In genomic region chr15:23642413-23643044, GRCh38 we compare ENCODE assay signal across 8 cellular contexts. TPM values are rescaled to one million over a fixed set of nuclear protein-coding genes. Genes with fewer than 3 reads are reported as not detected.
DNase-seq lines count a peak whose midpoint lies in the region; ATAC-seq, FAIRE-seq and TF ChIP-seq lines count a peak whose summit lies in the region.

No MANE protein-coding gene starts in this region.

- no peak for ATAC-seq in HG03135 (IDR thresholded peaks at IDR 0.05; ENCODE audit: unreplicated experiment)

- FAIRE-seq in A204.1 (lab: Jason Lieb, UNC), result peak; percentile 57

- no peaks in the 10 kb centered on the region for H3K27me3 ChIP-seq in MM.1S (replicated peaks; ENCODE audit: insufficient read depth, low read length)
- peaks cover 19% of the 10 kb centered on the region; the same call in 1 of the 2 replicates for H3K27me3 ChIP-seq in SK-N-SH (ENCODE audit: insufficient read depth)
- peaks cover 8% of the 10 kb centered on the region for H3K27me3 ChIP-seq in kidney epithelial cell (ENCODE audit: control insufficient read depth, insufficient read depth, low read length)

- H2AFZ ChIP-seq in MM.1S (ENCODE audit: low read length), result no peak overlapping the region
- H2AFZ ChIP-seq in SK-N-SH (ENCODE audit: low read depth), result no peak overlapping the region

- H3K27ac ChIP-seq in MM.1S (ENCODE audit: low read length) (no peak overlapping the region), SK-N-SH (ENCODE audit: low read depth in 2 of 2, low read length in 1 of 2) (no peak overlapping the region)

- CTCF ChIA-PET in SK-N-SH (lab: Yijun Ruan, JAX), result interaction anchor here (0.6 to 2.7 kb wide), 17 partner anchors 8 to 238 kb away, joined by 3 to 22 read pairs (median 5); no protein-coding TSS in a partner anchor

- POLR2A ChIA-PET in SK-N-SH (lab: Yijun Ruan, JAX), result no interaction called here

- H3K36me3 ChIP-seq in MM.1S (replicated peaks; ENCODE audit: insufficient read depth, low read length) (no peaks in the 10 kb centered on the region), SK-N-SH (replicated peaks in 1 of 2; ENCODE audit: control insufficient read depth in 1 of 2, insufficient read depth in 2 of 2, low read length in 1 of 2) (no peaks in the 10 kb centered on the region), kidney epithelial cell (ENCODE audit: control insufficient read depth, insufficient read depth, low read length) (no peaks in the 10 kb centered on the region)

- H3K4me3 ChIP-seq in GM12865 (ENCODE audit: low read depth, low read length) (no peak overlapping the region), MM.1S (ENCODE audit: low read length) (no peak overlapping the region), SK-N-SH (ENCODE audit: low read depth in 2 of 2, low read length in 1 of 2) (peak overlapping the region in 1 of 2 experiments; percentile 23; a peak in 1 of 4 replicates), kidney epithelial cell (ENCODE audit: low read depth, low read length) (no peak overlapping the region)

- H3K9me3 ChIP-seq in MM.1S (replicated peaks; ENCODE audit: insufficient read depth, low read length) (no peaks in the 10 kb centered on the region), SK-N-SH (no peaks in the 10 kb centered on the region)

- no peaks in the 10 kb centered on the region for H3K4me1 ChIP-seq in MM.1S (ENCODE audit: low read length)
- H3K4me1 ChIP-seq in SK-N-SH (ENCODE audit: control insufficient read depth in 1 of 2, insufficient read depth in 2 of 2, low read depth in 1 of 2, low read length in 1 of 2), result no peaks in the 10 kb centered on the region

- no peaks in the 10 kb centered on the region for H3K79me2 ChIP-seq in MM.1S (ENCODE audit: low read length)
- no peaks in the 10 kb centered on the region for H3K79me2 ChIP-seq in SK-N-SH (ENCODE audit: insufficient read depth)

- H4K20me1 ChIP-seq in MM.1S (ENCODE audit: insufficient read depth, low read length) (no peaks in the 10 kb centered on the region), SK-N-SH (ENCODE audit: insufficient read depth) (no peaks in the 10 kb centered on the region)

- H3K9ac ChIP-seq in MM.1S (ENCODE audit: low read length) (no peak overlapping the region), SK-N-SH (no peak overlapping the region)

- H3K9me2 ChIP-seq in MM.1S (replicated peaks; ENCODE audit: insufficient read depth, low read length) (no peaks in the 10 kb centered on the region), SK-N-SH (no peaks in the 10 kb centered on the region)

- TF ChIP-seq RAD21 in SK-N-SH (IDR thresholded peaks at IDR 0.05; ENCODE audit: low read length), result peak; percentile 88

- H3K4me2 ChIP-seq in MM.1S (ENCODE audit: low read depth, low read length), result no peak overlapping the region
- H3K4me2 ChIP-seq in SK-N-SH, result no peak overlapping the region

- 2% methylated on average over 12 of the region's 13 CpGs for WGBS in SK-N-SH (ENCODE audit: low lambda C conversion rate)

- H3F3A ChIP-seq in MM.1S (ENCODE audit: insufficient read depth, low read length) (no peaks in the 10 kb centered on the region), SK-N-SH (replicated peaks; ENCODE audit: insufficient read depth) (no peaks in the 10 kb centered on the region)

- TF ChIP-seq EP300 in SK-N-SH (IDR thresholded peaks at IDR 0.05; ENCODE audit: borderline replicate concordance in 1 of 2, low read depth in 1 of 2, low read length in 1 of 2), result no peak

- DNase-seq in GM12865 (ENCODE audit: low read depth) (peak; percentile 13), MM.1S (peak; percentile 64), SK-N-SH (peak; percentile 81), cerebellar cortex (ENCODE audit: low spot score) (peak; percentile 43), kidney epithelial cell (ENCODE audit: low read depth) (no peak)
- peak; percentile 30 for DNase-seq in stimulated activated CD4-positive, alpha-beta T cell treated with anti-CD3 and anti-CD28 coated beads, Interleukin-4, amount 100 ng/mL, for 24 hours

- peak; percentile 59 for TF ChIP-seq CTCF in GM12865 (IDR thresholded peaks at IDR 0.05; ENCODE audit: insufficient read depth, low read depth, low read length, missing control alignments)
- peak; percentile 97 for TF ChIP-seq CTCF in MM.1S (IDR thresholded peaks at IDR 0.05; ENCODE audit: low read length)
- peak; percentile 92 for TF ChIP-seq CTCF in SK-N-SH (IDR thresholded peaks at IDR 0.05)
- peak; percentile 68 for TF ChIP-seq CTCF in kidney epithelial cell (IDR thresholded peaks at IDR 0.05; ENCODE audit: insufficient read depth, low read length, poor library complexity, severe bottlenecking)

TF ChIP-seq in SK-N-SH, 30 proteins besides CTCF, POLR2A, EP300 and RAD21:
- peak; percentile 67 for TF ChIP-seq SMC3 (IDR thresholded peaks at IDR 0.05; ENCODE audit: low read depth, low read length)
- TF ChIP-seq, protein P1, sequence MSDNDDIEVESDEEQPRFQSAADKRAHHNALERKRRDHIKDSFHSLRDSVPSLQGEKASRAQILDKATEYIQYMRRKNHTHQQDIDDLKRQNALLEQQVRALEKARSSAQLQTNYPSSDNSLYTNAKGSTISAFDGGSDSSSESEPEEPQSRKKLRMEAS (IDR thresholded peaks at IDR 0.05; ENCODE audit: low read depth), result no peak

RNA-seq across cellular contexts. Expression of gene MAGEL2, which starts 5.1 kb away (rescaled TPM):
- polyA plus RNA-seq in SK-N-SH (2012; rRNA removed), result 0.03 TPM in 2 replicates
- polyA plus RNA-seq in SK-N-SH (2012; cell fraction: cytosol; rRNA removed), result 0.01 TPM in 2 replicates
- polyA plus RNA-seq in SK-N-SH (2012; cell fraction: nucleus; rRNA removed), result 0.05 and 0.07 TPM in 2 replicates
- total RNA-seq in kidney epithelial cell, result 0.88 and 1.4 TPM in 2 replicates

RNA-seq across cellular contexts. Expression of gene NDN, which starts 44.6 kb away (rescaled TPM):
- 23.3 and 31.6 TPM in 2 replicates for polyA plus RNA-seq in SK-N-SH (2012; rRNA removed)
- polyA plus RNA-seq in SK-N-SH (2012; cell fraction: cytosol; rRNA removed), result 20.0 and 24.7 TPM in 2 replicates
- 15.4 and 18.2 TPM in 2 replicates for polyA plus RNA-seq in SK-N-SH (2012; cell fraction: nucleus; rRNA removed)
- 75.0 and 88.9 TPM in 2 replicates for total RNA-seq in kidney epithelial cell
